ENCODE assay signal across 12 cellular contexts in the genomic region with DNA sequence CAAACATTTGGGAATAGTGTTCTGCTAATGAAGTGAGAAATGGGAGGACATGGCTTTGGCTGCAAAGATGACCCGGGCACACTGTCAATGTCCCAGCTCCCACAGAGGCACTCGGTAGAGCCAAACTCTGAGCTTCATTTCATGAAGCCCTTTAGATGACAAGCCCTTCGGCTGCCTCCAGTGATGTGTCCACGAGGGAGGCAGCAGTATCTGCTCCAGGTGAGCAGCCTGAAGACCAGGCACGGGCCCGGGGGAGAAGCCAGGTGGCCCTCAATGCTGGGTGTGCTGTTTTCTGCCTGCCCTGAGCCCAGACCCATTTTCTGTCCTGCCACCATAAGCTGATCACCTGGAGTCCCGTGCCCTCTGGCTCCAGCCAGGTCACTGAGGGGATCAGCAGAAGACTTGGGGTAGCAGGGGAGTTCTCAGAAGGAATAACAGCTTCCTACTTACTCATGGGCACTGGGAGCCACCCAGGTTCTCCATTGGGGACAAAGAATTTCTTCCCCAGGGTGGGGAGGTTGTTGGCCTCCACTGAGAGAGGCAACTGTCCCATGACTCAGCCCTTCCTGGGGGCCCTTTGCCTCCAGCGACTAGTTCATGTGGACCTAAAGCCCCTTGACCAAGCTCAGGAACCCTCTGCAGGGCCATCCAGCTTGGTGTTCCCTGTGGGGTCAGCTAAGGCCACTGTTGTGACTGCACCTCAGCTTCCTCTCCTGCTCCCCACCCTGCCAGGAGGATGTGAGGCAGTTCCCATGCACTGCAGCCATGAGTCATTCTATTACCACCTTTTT.
DNase-seq lines count a peak whose midpoint lies in the region; ATAC-seq and TF ChIP-seq lines count a peak whose summit lies in the region.
"Had no signal": no experiment of that assay in that cellular context is flagged by ENCODE, and none has a peak within 500 bp of the region (broad histone marks: within the 10 kb centered on the region; RNA-seq: fewer than 3 reads in every experiment).

No MANE protein-coding gene starts in this region.

- no peak overlapping the region for H3K9ac ChIP-seq in BLaER1

- H4K20me1 ChIP-seq in BLaER1, result no peaks in the 10 kb centered on the region

- peak overlapping the region; percentile 56 for H3K27ac Mint-ChIP-seq in activated T-helper 17 cell treated with anti-CD3 and anti-CD28 coated beads, Interleukin-2, amount 50 U/mL, for 72 hours

- no peaks in the 10 kb centered on the region for H3K36me3 Mint-ChIP-seq in activated T-helper 17 cell treated with anti-CD3 and anti-CD28 coated beads, Interleukin-2, amount 50 U/mL, for 72 hours (ENCODE audit: low read depth)

- in situ Hi-C loops in KBM-7 (cut with MboI; ENCODE audit: low pct_unique_long_range_greater_than_20kb, low sequenced_read_pairs), result no loop called here

- peaks cover 9% of the 10 kb centered on the region for H3K4me1 Mint-ChIP-seq in activated T-helper 17 cell treated with anti-CD3 and anti-CD28 coated beads, Interleukin-2, amount 50 U/mL, for 72 hours

- intact Hi-C loops in left colon (cut with DNase I, micrococcal nuclease), result no loop called here

- 0 out of 2 replicates have a peak overlapping the region, but pooled peaks have one; percentile 1 for H3K4me2 ChIP-seq in BLaER1

- H3K27me3 Mint-ChIP-seq in activated T-helper 17 cell treated with anti-CD3 and anti-CD28 coated beads, Interleukin-2, amount 50 U/mL, for 72 hours, result no peaks in the 10 kb centered on the region

- peaks cover 56% of the 10 kb centered on the region for H3K4me1 ChIP-seq in BLaER1

- DNase-seq in MG63 (peak; percentile 54), left colon (no peak), KBM-7 (no peak), WERI-Rb-1 (no peak), COR-L47 (lab: John Stamatoyannopoulos, UW) (no peak), DMS 273 treated with DMSO at 0.1 percent for 48 hours (lab: John Stamatoyannopoulos, UW) (no peak)
- DNase-seq: DMS153, foreskin melanocyte, mesenchymal stem cell, right cardiac atrium had no signal

- peak overlapping the region; percentile 0 for H3K4me3 Mint-ChIP-seq in activated T-helper 17 cell treated with anti-CD3 and anti-CD28 coated beads, Interleukin-2, amount 50 U/mL, for 72 hours

- H3K9me3 ChIP-seq in BLaER1 (no peaks in the 10 kb centered on the region), MG63 (no peaks in the 10 kb centered on the region), WERI-Rb-1 (ENCODE audit: severe bottlenecking) (no peaks in the 10 kb centered on the region)

- H3K27ac ChIP-seq in BLaER1, result no peak overlapping the region
- no peak overlapping the region for H3K27ac ChIP-seq in WERI-Rb-1

- H3K9me3 Mint-ChIP-seq in activated T-helper 17 cell treated with anti-CD3 and anti-CD28 coated beads, Interleukin-2, amount 50 U/mL, for 72 hours, result peaks cover 4% of the 10 kb centered on the region

- peak; percentile 72 for ATAC-seq in activated T-helper 17 cell treated with anti-CD3 and anti-CD28 coated beads, Interleukin-2, amount 50 U/mL, for 72 hours (replicated peaks)
- ATAC-seq in left colon, result peak; percentile 33

- H3K36me3 ChIP-seq in BLaER1 (no peaks in the 10 kb centered on the region), MG63 (no peaks in the 10 kb centered on the region), WERI-Rb-1 (no peaks in the 10 kb centered on the region)

- H3K4me3 ChIP-seq in BLaER1 (no peak overlapping the region), MG63 (no peak overlapping the region), WERI-Rb-1 (ENCODE audit: low read depth, low read length) (no peak overlapping the region)

- H3K27me3 ChIP-seq in BLaER1, result no peaks in the 10 kb centered on the region
- H3K27me3 ChIP-seq in MG63, result no peaks in the 10 kb centered on the region
- no peaks in the 10 kb centered on the region for H3K27me3 ChIP-seq in WERI-Rb-1 (ENCODE audit: insufficient read depth, low read depth, severe bottlenecking)

- no peak for TF ChIP-seq CTCF in WERI-Rb-1 (IDR thresholded peaks at IDR 0.05; ENCODE audit: low read depth, low read length)
